8 cellular contexts compared by ENCODE assay signal in the genomic region with DNA sequence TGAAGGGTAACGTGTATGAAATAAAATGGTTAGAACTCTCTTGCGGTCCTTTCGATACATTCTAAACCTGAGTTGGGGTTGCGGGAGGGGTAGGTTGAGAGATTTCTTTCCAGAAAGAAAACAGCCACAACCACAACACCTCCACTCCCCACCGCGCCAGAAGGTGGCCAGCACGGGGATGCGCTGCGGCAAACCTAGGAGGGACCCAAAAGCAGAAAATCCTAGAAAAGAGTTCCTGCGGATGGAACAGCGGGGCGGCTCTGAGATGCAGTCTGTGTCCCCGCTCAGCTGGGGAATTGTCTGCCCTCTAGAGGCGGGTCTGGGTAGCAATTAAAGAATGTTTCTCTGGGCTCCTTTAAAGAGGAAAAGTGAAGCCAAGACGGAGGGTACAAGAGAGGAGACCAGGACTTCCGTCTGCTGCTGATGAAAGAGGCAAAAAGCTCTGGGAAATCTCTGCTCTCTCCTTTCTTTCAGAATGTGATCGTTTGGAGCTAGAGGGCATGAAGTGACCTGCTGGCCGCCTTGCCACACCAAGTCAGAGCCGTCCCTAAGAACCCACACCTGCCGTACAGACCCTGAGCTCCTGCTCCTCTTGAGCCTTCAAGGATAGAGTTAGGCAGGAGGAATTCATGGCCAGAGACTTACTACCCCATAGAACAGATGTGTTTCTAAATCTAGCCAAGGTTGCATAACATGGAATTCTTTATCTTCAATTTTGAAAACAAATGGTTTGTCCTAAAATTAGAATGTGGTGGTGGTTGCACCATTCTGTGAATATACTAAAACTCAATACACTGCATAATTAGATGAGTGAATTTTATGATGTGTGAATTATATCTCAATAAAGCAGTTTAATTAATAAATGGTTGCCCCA. TPM values are rescaled to one million over a fixed set of nuclear protein-coding genes. Genes with fewer than 3 reads are reported as not detected.
DNase-seq lines count a peak whose midpoint lies in the region; ATAC-seq, FAIRE-seq and TF ChIP-seq lines count a peak whose summit lies in the region.

No MANE protein-coding gene starts in this region.

- no peak for TF ChIP-seq POLR2A in GM12892 (IDR thresholded peaks at IDR 0.05; ENCODE audit: low read depth, low read length)

- ATAC-seq in HG03045 (IDR thresholded peaks at IDR 0.05; ENCODE audit: unreplicated experiment): peak; percentile 77
- peak; percentile 89 for ATAC-seq in stimulated activated effector memory CD8-positive, alpha-beta T cell treated with anti-CD3 and anti-CD28 coated beads, Interleukin-12 subunit alpha, Interleukin-12 subunit beta, amount 100 ng/mL, for 72 hours

- DNase-seq in GM12892 (ENCODE audit: insufficient read length) (peak; percentile 30), NCI-H460 (ENCODE audit: extremely low read depth, low read depth) (peak; percentile 75), endothelial cell (ENCODE audit: low spot score) (peak; percentile 73), mucosa of gallbladder (ENCODE audit: low spot score) (peak; percentile 66)
- peak; percentile 75 for DNase-seq in activated CD4-positive, alpha-beta memory T cell treated with anti-CD3 and anti-CD28 coated beads for 36 hours
- peak; percentile 57 to 82 for DNase-seq in stimulated activated effector memory CD8-positive, alpha-beta T cell treated with anti-CD3 and anti-CD28 coated beads, Interleukin-12 subunit alpha, Interleukin-12 subunit beta, amount 100 ng/mL, for 72 hours (ENCODE audit: low spot score in 2 of 2)

- POLR2A ChIA-PET in activated CD4-positive, alpha-beta memory T cell treated with anti-CD3 and anti-CD28 coated beads for 36 hours (lab: Charles Lee): no interaction called here

- no peaks in the 10 kb centered on the region for H3K9me3 Mint-ChIP-seq in activated CD4-positive, alpha-beta memory T cell treated with anti-CD3 and anti-CD28 coated beads for 36 hours
- no peaks in the 10 kb centered on the region for H3K9me3 Mint-ChIP-seq in endothelial cell (ENCODE audit: unreplicated experiment)
- no peaks in the 10 kb centered on the region for H3K9me3 Mint-ChIP-seq in stimulated activated effector memory CD8-positive, alpha-beta T cell treated with anti-CD3 and anti-CD28 coated beads, Interleukin-12 subunit alpha, Interleukin-12 subunit beta, amount 100 ng/mL, for 72 hours

- no peak overlapping the region for H3K27ac Mint-ChIP-seq in activated CD4-positive, alpha-beta memory T cell treated with anti-CD3 and anti-CD28 coated beads for 36 hours
- no peak overlapping the region for H3K27ac Mint-ChIP-seq in endothelial cell (ENCODE audit: unreplicated experiment)
- H3K27ac Mint-ChIP-seq in stimulated activated effector memory CD8-positive, alpha-beta T cell treated with anti-CD3 and anti-CD28 coated beads, Interleukin-12 subunit alpha, Interleukin-12 subunit beta, amount 100 ng/mL, for 72 hours: peak overlapping the region; percentile 18

- no peak overlapping the region for H3K27ac ChIP-seq in 22Rv1

- peak; percentile 99 for TF ChIP-seq CTCF in 22Rv1 (IDR thresholded peaks at IDR 0.05)
- TF ChIP-seq CTCF in endothelial cell (IDR thresholded peaks at IDR 0.05; ENCODE audit: unreplicated experiment): peak; percentile 76

- peaks cover 16% of the 10 kb centered on the region for H3K4me1 Mint-ChIP-seq in activated CD4-positive, alpha-beta memory T cell treated with anti-CD3 and anti-CD28 coated beads for 36 hours (ENCODE audit: low read depth)
- H3K4me1 Mint-ChIP-seq in endothelial cell (ENCODE audit: unreplicated experiment): peaks cover 6% of the 10 kb centered on the region
- peaks cover 30% of the 10 kb centered on the region for H3K4me1 Mint-ChIP-seq in stimulated activated effector memory CD8-positive, alpha-beta T cell treated with anti-CD3 and anti-CD28 coated beads, Interleukin-12 subunit alpha, Interleukin-12 subunit beta, amount 100 ng/mL, for 72 hours

- FAIRE-seq in GM12892 (lab: Jason Lieb, UNC): peak; percentile 48

- intact Hi-C loops in activated CD4-positive, alpha-beta memory T cell treated with anti-CD3 and anti-CD28 coated beads for 36 hours (cut with micrococcal nuclease): loop anchor here (1.0 to 10.0 kb wide), 8 partner anchors 16 to 758 kb away; a partner anchor contains a TSS

- peak overlapping the region; percentile 72 for H3K4me3 Mint-ChIP-seq in activated CD4-positive, alpha-beta memory T cell treated with anti-CD3 and anti-CD28 coated beads for 36 hours
- no peak overlapping the region for H3K4me3 Mint-ChIP-seq in endothelial cell (ENCODE audit: unreplicated experiment)
- H3K4me3 Mint-ChIP-seq in stimulated activated effector memory CD8-positive, alpha-beta T cell treated with anti-CD3 and anti-CD28 coated beads, Interleukin-12 subunit alpha, Interleukin-12 subunit beta, amount 100 ng/mL, for 72 hours: peak overlapping the region; percentile 64

- CTCF ChIA-PET in activated CD4-positive, alpha-beta memory T cell treated with anti-CD3 and anti-CD28 coated beads for 36 hours (lab: Charles Lee): interaction anchor here (0.5 to 9.9 kb wide), 19 partner anchors 9 to 1006 kb away, joined by 3 to 83 read pairs (median 4); a partner anchor contains a TSS

- peaks cover 13% of the 10 kb centered on the region for H3K27me3 Mint-ChIP-seq in activated CD4-positive, alpha-beta memory T cell treated with anti-CD3 and anti-CD28 coated beads for 36 hours
- H3K27me3 Mint-ChIP-seq in endothelial cell (ENCODE audit: unreplicated experiment): no peaks in the 10 kb centered on the region

- no peaks in the 10 kb centered on the region for H3K36me3 Mint-ChIP-seq in activated CD4-positive, alpha-beta memory T cell treated with anti-CD3 and anti-CD28 coated beads for 36 hours
- no peaks in the 10 kb centered on the region for H3K36me3 Mint-ChIP-seq in endothelial cell (ENCODE audit: low read depth, unreplicated experiment)
- H3K36me3 Mint-ChIP-seq in stimulated activated effector memory CD8-positive, alpha-beta T cell treated with anti-CD3 and anti-CD28 coated beads, Interleukin-12 subunit alpha, Interleukin-12 subunit beta, amount 100 ng/mL, for 72 hours: no peaks in the 10 kb centered on the region

RNA-seq across cellular contexts. Expression of a gene that starts 46.5 kb away (rescaled TPM):
- 64.0 TPM for polyA plus RNA-seq in GM12892 (2012; ENCODE audit: missing spikeins)
- total RNA-seq in NCI-H460 (2014; rRNA removed; shearing (Covaris generic)): 389 and 406 TPM in 2 replicates
- polyA plus RNA-seq in NCI-H460 (2014; cell fraction: nucleus; rRNA removed): 279 and 344 TPM in 2 replicates
- total RNA-seq in activated CD4-positive, alpha-beta memory T cell treated with anti-CD3 and anti-CD28 coated beads for 36 hours: 10 to 100 TPM; 57.7 to 58.5 TPM
- total RNA-seq in endothelial cell (ENCODE audit: unreplicated experiment) (21.2 TPM), mucosa of gallbladder (34.4 TPM)
